In genomic region chr20:13186043-13186774, GRCh38 we compare ENCODE assay signal across 21 cellular contexts. TPM values are rescaled to one million over a fixed set of nuclear protein-coding genes. Genes with fewer than 3 reads are reported as not detected.
"Had no signal": no experiment of that assay in that cellular context is flagged by ENCODE, and none has a peak within 500 bp of the region (broad histone marks: within the 10 kb centered on the region; RNA-seq: fewer than 3 reads in every experiment).

No MANE protein-coding gene starts in this region.

- H3K27ac Mint-ChIP-seq: effector memory CD8-positive, alpha-beta T cell; memory B cell; natural killer cell; stimulated activated effector memory CD8-positive, alpha-beta T cell treated with anti-CD3 and anti-CD28 coated beads, Interleukin-12 subunit alpha, Interleukin-12 subunit beta, amount 100 ng/mL, for 72 hours had no signal

- H3K4me3 ChIP-seq: lung, ovary, psoas muscle, sigmoid colon, stomach, thyroid gland had no signal

- H3K4me1 ChIP-seq: psoas muscle, sigmoid colon, stomach, thyroid gland had no signal

- H3K36me3 Mint-ChIP-seq: memory B cell; stimulated activated effector memory CD8-positive, alpha-beta T cell treated with anti-CD3 and anti-CD28 coated beads, Interleukin-12 subunit alpha, Interleukin-12 subunit beta, amount 100 ng/mL, for 72 hours had no signal

- ATAC-seq: effector memory CD8-positive, alpha-beta T cell; left lobe of liver; natural killer cell; psoas muscle; right cardiac atrium; stimulated activated effector memory CD8-positive, alpha-beta T cell treated with anti-CD3 and anti-CD28 coated beads, Interleukin-12 subunit alpha, Interleukin-12 subunit beta, amount 100 ng/mL, for 72 hours had no signal

- DNase-seq: cortex of kidney; effector memory CD8-positive, alpha-beta T cell; erythroblast; natural killer cell; occipital lobe; ovary; posterior cingulate gyrus; psoas muscle; right cardiac atrium; sigmoid colon; stimulated activated CD4-positive, alpha-beta T cell treated with anti-CD3 and anti-CD28 coated beads, Interleukin-2, amount 100 ng/mL, for 24 hours; stimulated activated CD4-positive, alpha-beta T cell treated with anti-CD3 and anti-CD28 coated beads, Interleukin-4, amount 100 ng/mL, for 24 hours; stimulated activated naive CD4-positive, alpha-beta T cell treated with Interleukin-2 at 50 U/mL for 16 hours; stomach; thyroid gland; trophoblast cell had no signal

- H3K4me1 Mint-ChIP-seq: memory B cell; natural killer cell; stimulated activated effector memory CD8-positive, alpha-beta T cell treated with anti-CD3 and anti-CD28 coated beads, Interleukin-12 subunit alpha, Interleukin-12 subunit beta, amount 100 ng/mL, for 72 hours had no signal

- H3K27me3 ChIP-seq: ovary, sigmoid colon, stomach, thyroid gland had no signal

- H3K4me3 Mint-ChIP-seq: effector memory CD8-positive, alpha-beta T cell; memory B cell; natural killer cell; stimulated activated effector memory CD8-positive, alpha-beta T cell treated with anti-CD3 and anti-CD28 coated beads, Interleukin-12 subunit alpha, Interleukin-12 subunit beta, amount 100 ng/mL, for 72 hours had no signal

- H3K36me3 ChIP-seq: ovary, sigmoid colon, stomach, thyroid gland had no signal

- H3K27ac ChIP-seq: ovary, psoas muscle, sigmoid colon, stomach, thyroid gland had no signal

- H3K9me3 ChIP-seq: ovary, sigmoid colon, stomach, thyroid gland had no signal

RNA-seq across cellular contexts. Expression of gene ISM1, which starts 34.9 kb away (rescaled TPM):
- polyA plus RNA-seq: neural cell had no signal
